Comparison of ENCODE assay signal across 1 cellular context in the genomic region with DNA sequence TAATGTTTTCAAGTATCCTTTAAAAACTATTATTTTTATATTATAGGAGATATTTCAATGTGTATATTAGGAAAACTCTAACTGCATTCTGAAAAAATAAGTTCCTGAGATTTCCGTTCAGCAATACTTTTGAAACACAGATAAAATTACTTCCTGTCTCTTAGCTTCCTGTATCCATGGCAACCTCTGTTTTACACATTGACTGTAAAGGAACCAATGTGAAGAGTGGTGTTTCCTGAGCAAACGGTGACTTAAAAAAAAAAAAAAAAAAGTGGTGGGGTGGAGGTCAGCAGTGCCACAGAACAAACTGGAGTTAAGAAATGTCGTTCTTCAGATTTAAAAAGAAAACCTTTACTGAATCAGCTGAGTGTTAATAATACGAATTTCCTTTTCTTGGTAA.
TF ChIP-seq lines count a peak whose summit lies in the region.

A gene with protein sequence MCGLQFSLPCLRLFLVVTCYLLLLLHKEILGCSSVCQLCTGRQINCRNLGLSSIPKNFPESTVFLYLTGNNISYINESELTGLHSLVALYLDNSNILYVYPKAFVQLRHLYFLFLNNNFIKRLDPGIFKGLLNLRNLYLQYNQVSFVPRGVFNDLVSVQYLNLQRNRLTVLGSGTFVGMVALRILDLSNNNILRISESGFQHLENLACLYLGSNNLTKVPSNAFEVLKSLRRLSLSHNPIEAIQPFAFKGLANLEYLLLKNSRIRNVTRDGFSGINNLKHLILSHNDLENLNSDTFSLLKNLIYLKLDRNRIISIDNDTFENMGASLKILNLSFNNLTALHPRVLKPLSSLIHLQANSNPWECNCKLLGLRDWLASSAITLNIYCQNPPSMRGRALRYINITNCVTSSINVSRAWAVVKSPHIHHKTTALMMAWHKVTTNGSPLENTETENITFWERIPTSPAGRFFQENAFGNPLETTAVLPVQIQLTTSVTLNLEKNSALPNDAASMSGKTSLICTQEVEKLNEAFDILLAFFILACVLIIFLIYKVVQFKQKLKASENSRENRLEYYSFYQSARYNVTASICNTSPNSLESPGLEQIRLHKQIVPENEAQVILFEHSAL (plus strand): TSS at position 280 of the 400 bp plus-strand sequence. CDS start 620 bp downstream, outside the sequence.

TF ChIP-seq in GM23338, 12 proteins besides CTCF, POLR2A, EP300 and RAD21 (continued from another document):
- TF ChIP-seq NANOG (IDR thresholded peaks at IDR 0.05; ENCODE audit: borderline replicate concordance) = no peak
- TF ChIP-seq JUNB (IDR thresholded peaks at IDR 0.05; ENCODE audit: unreplicated experiment) = no peak
- TF ChIP-seq POLR2AphosphoS5 (IDR thresholded peaks at IDR 0.05; ENCODE audit: low read depth) = no peak
- TF ChIP-seq, protein P1, sequence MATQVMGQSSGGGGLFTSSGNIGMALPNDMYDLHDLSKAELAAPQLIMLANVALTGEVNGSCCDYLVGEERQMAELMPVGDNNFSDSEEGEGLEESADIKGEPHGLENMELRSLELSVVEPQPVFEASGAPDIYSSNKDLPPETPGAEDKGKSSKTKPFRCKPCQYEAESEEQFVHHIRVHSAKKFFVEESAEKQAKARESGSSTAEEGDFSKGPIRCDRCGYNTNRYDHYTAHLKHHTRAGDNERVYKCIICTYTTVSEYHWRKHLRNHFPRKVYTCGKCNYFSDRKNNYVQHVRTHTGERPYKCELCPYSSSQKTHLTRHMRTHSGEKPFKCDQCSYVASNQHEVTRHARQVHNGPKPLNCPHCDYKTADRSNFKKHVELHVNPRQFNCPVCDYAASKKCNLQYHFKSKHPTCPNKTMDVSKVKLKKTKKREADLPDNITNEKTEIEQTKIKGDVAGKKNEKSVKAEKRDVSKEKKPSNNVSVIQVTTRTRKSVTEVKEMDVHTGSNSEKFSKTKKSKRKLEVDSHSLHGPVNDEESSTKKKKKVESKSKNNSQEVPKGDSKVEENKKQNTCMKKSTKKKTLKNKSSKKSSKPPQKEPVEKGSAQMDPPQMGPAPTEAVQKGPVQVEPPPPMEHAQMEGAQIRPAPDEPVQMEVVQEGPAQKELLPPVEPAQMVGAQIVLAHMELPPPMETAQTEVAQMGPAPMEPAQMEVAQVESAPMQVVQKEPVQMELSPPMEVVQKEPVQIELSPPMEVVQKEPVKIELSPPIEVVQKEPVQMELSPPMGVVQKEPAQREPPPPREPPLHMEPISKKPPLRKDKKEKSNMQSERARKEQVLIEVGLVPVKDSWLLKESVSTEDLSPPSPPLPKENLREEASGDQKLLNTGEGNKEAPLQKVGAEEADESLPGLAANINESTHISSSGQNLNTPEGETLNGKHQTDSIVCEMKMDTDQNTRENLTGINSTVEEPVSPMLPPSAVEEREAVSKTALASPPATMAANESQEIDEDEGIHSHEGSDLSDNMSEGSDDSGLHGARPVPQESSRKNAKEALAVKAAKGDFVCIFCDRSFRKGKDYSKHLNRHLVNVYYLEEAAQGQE (IDR thresholded peaks at IDR 0.05; ENCODE audit: unreplicated experiment) = no peak
- TF ChIP-seq ZNF114 (CRISPR knock-in tag; IDR thresholded peaks at IDR 0.05) = no peak
- TF ChIP-seq, protein P2, sequence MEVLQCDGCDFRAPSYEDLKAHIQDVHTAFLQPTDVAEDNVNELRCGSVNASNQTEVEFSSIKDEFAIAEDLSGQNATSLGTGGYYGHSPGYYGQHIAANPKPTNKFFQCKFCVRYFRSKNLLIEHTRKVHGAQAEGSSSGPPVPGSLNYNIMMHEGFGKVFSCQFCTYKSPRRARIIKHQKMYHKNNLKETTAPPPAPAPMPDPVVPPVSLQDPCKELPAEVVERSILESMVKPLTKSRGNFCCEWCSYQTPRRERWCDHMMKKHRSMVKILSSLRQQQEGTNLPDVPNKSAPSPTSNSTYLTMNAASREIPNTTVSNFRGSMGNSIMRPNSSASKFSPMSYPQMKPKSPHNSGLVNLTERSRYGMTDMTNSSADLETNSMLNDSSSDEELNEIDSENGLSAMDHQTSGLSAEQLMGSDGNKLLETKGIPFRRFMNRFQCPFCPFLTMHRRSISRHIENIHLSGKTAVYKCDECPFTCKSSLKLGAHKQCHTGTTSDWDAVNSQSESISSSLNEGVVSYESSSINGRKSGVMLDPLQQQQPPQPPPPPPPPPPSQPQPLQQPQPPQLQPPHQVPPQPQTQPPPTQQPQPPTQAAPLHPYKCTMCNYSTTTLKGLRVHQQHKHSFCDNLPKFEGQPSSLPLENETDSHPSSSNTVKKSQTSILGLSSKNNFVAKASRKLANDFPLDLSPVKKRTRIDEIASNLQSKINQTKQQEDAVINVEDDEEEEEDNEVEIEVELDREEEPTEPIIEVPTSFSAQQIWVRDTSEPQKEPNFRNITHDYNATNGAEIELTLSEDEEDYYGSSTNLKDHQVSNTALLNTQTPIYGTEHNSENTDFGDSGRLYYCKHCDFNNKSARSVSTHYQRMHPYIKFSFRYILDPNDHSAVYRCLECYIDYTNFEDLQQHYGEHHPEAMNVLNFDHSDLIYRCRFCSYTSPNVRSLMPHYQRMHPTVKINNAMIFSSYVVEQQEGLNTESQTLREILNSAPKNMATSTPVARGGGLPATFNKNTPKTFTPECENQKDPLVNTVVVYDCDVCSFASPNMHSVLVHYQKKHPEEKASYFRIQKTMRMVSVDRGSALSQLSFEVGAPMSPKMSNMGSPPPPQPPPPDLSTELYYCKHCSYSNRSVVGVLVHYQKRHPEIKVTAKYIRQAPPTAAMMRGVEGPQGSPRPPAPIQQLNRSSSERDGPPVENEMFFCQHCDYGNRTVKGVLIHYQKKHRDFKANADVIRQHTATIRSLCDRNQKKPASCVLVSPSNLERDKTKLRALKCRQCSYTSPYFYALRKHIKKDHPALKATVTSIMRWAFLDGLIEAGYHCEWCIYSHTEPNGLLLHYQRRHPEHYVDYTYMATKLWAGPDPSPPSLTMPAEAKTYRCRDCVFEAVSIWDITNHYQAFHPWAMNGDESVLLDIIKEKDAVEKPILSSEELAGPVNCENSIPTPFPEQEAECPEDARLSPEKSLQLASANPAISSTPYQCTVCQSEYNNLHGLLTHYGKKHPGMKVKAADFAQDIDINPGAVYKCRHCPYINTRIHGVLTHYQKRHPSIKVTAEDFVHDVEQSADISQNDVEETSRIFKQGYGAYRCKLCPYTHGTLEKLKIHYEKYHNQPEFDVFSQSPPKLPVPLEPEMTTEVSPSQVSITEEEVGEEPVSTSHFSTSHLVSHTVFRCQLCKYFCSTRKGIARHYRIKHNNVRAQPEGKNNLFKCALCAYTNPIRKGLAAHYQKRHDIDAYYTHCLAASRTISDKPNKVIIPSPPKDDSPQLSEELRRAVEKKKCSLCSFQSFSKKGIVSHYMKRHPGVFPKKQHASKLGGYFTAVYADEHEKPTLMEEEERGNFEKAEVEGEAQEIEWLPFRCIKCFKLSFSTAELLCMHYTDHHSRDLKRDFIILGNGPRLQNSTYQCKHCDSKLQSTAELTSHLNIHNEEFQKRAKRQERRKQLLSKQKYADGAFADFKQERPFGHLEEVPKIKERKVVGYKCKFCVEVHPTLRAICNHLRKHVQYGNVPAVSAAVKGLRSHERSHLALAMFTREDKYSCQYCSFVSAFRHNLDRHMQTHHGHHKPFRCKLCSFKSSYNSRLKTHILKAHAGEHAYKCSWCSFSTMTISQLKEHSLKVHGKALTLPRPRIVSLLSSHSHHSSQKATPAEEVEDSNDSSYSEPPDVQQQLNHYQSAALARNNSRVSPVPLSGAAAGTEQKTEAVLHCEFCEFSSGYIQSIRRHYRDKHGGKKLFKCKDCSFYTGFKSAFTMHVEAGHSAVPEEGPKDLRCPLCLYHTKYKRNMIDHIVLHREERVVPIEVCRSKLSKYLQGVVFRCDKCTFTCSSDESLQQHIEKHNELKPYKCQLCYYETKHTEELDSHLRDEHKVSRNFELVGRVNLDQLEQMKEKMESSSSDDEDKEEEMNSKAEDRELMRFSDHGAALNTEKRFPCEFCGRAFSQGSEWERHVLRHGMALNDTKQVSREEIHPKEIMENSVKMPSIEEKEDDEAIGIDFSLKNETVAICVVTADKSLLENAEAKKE (CRISPR knock-in tag; IDR thresholded peaks at IDR 0.05) = no peak
- no peak for TF ChIP-seq EZH2 (IDR thresholded peaks at IDR 0.05; ENCODE audit: low read depth, unreplicated experiment)
- TF ChIP-seq EZH2phosphoT487 (IDR thresholded peaks at IDR 0.05; ENCODE audit: unreplicated experiment) = no peak
- no peak for TF ChIP-seq ZNF331 (CRISPR knock-in tag; IDR thresholded peaks at IDR 0.05; ENCODE audit: low read depth)
- TF ChIP-seq, protein P3, sequence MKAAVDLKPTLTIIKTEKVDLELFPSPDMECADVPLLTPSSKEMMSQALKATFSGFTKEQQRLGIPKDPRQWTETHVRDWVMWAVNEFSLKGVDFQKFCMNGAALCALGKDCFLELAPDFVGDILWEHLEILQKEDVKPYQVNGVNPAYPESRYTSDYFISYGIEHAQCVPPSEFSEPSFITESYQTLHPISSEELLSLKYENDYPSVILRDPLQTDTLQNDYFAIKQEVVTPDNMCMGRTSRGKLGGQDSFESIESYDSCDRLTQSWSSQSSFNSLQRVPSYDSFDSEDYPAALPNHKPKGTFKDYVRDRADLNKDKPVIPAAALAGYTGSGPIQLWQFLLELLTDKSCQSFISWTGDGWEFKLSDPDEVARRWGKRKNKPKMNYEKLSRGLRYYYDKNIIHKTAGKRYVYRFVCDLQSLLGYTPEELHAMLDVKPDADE (IDR thresholded peaks at IDR 0.05) = no peak
